Comparison of ENCODE assay signal across 1 cellular context in genomic region chr19:14505488-14506239, GRCh38.
TF ChIP-seq lines count a peak whose summit lies in the region.

No MANE protein-coding gene starts in this region.

TF ChIP-seq in H1, 55 proteins besides CTCF, POLR2A, EP300 and RAD21:
- no peak for TF ChIP-seq SRF (IDR thresholded peaks at IDR 0.05; ENCODE audit: low read depth, low read length)
- no peak for TF ChIP-seq KDM5A (IDR thresholded peaks at IDR 0.05; ENCODE audit: low read length)
- peak; percentile 76 for TF ChIP-seq ASH2L (IDR thresholded peaks at IDR 0.05; ENCODE audit: low read length)
- TF ChIP-seq ZNF274 (IDR thresholded peaks at IDR 0.05; ENCODE audit: borderline replicate concordance, extremely low read depth, low read length) = no peak
- no peak for TF ChIP-seq GTF2F1 (IDR thresholded peaks at IDR 0.05; ENCODE audit: borderline replicate concordance, low read depth, low read length)
- 0 out of 2 replicates have a peak, but pooled peaks have one; percentile 7 for TF ChIP-seq TEAD4 (IDR thresholded peaks at IDR 0.05; ENCODE audit: low read depth, low read length)
- TF ChIP-seq MAX (IDR thresholded peaks at IDR 0.05) = peak; percentile 31; the same call in 1 of the 2 replicates
- 0 out of 2 replicates have a peak, but pooled peaks have one; percentile 32 for TF ChIP-seq YY1 (IDR thresholded peaks at IDR 0.05; ENCODE audit: low read depth, low read length)
- TF ChIP-seq CHD7 (IDR thresholded peaks at IDR 0.05; ENCODE audit: insufficient replicate concordance, low read length) = no peak
- 0 out of 2 replicates have a peak, but pooled peaks have one; percentile 37 for TF ChIP-seq CREB1 (IDR thresholded peaks at IDR 0.05)
